ENCODE assay signal across 30 cellular contexts in the genomic region with DNA sequence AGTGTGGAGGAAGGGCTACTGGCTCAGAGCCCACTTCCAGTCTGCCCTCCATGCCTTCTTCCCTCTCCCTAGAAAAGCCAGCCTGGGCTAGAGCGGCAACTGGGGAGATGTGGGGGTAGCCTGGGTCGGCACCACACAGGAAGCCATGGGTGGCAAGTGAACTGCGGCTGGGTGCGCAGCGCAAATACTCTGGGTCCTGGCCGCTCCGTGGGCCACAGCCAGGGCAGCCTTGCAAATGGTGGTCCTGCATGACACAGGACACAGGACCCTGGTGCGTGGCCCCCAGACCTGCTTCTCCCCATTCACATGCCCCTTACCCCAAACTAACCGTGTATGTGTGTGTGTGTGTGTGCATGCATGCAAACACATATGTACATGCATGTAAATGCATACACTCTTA.
"Had no signal": no experiment of that assay in that cellular context is flagged by ENCODE, and none has a peak within 500 bp of the region (broad histone marks: within the 10 kb centered on the region; RNA-seq: fewer than 3 reads in every experiment).

No MANE protein-coding gene starts in this region.

- H3K27ac Mint-ChIP-seq: activated CD4-positive, alpha-beta memory T cell treated with anti-CD3 and anti-CD28 coated beads, Interleukin-2, amount 10 ng/mL, durations not matched to agents 7 days and 5 days; activated CD8-positive, alpha-beta memory T cell treated with anti-CD3 and anti-CD28 coated beads, Interleukin-2, amount 10 ng/mL, durations not matched to agents 7 days and 5 days; activated naive CD8-positive, alpha-beta T cell treated with anti-CD3 and anti-CD28 coated beads for 36 hours had no signal

- H3K4me3 ChIP-seq: SJCRH30, SK-N-MC had no signal

- H3K4me1 Mint-ChIP-seq: activated naive CD8-positive, alpha-beta T cell treated with anti-CD3 and anti-CD28 coated beads for 36 hours had no signal

- H3K4me3 Mint-ChIP-seq: activated CD4-positive, alpha-beta memory T cell treated with anti-CD3 and anti-CD28 coated beads, Interleukin-2, amount 10 ng/mL, durations not matched to agents 7 days and 5 days; activated CD8-positive, alpha-beta memory T cell treated with anti-CD3 and anti-CD28 coated beads, Interleukin-2, amount 10 ng/mL, durations not matched to agents 7 days and 5 days; activated naive CD8-positive, alpha-beta T cell treated with anti-CD3 and anti-CD28 coated beads for 36 hours had no signal

- DNase-seq: activated CD4-positive, alpha-beta memory T cell treated with anti-CD3 and anti-CD28 coated beads, Interleukin-2, amount 10 ng/mL, durations not matched to agents 7 days and 5 days; activated CD4-positive, alpha-beta T cell treated with anti-CD3 and anti-CD28 coated beads for 1 hour; activated CD4-positive, alpha-beta T cell treated with anti-CD3 and anti-CD28 coated beads for 48 hours; activated CD4-positive, CD25-positive, alpha-beta regulatory T cell; activated CD8-positive, alpha-beta memory T cell treated with anti-CD3 and anti-CD28 coated beads for 24 hours; activated CD8-positive, alpha-beta memory T cell treated with anti-CD3 and anti-CD28 coated beads, Interleukin-2, amount 10 ng/mL, durations not matched to agents 7 days and 5 days; activated CD8-positive, alpha-beta memory T cell treated with anti-CD3 and anti-CD28 coated beads, Interleukin-2, amount 50 U/mL, for 48 hours; activated effector memory CD4-positive, alpha-beta T cell treated with Interleukin-2 at 50 U/mL for 16 hours; activated naive CD4-positive, alpha-beta T cell; activated naive CD4-positive, alpha-beta T cell treated with anti-CD3 and anti-CD28 coated beads, Interleukin-2, amount 50 U/mL, for 16 hours; activated naive CD8-positive, alpha-beta T cell treated with anti-CD3 and anti-CD28 coated beads for 36 hours; activated T-cell treated with anti-CD3 and anti-CD28 coated beads, Interleukin-2, amount 50 U/mL, for 48 hours; amniotic stem cell; aorta; brain microvascular endothelial cell; Karpas-422; KBM-7; NCI-H1048; NCI-H1105 treated with DMSO at 0.1 percent for 48 hours; NCI-H1436; NCI-H1694; NCI-H1930; NCI-H345; NCI-H524 treated with DMSO at 0.1 percent for 48 hours; SHP77; SJCRH30; T1000; WERI-Rb-1 had no signal

- ATAC-seq: activated CD8-positive, alpha-beta memory T cell treated with anti-CD3 and anti-CD28 coated beads, Interleukin-2, amount 10 ng/mL, durations not matched to agents 7 days and 5 days; Panc1 had no signal

- H3K9me3 ChIP-seq: SJCRH30 had no signal

- H3K27me3 Mint-ChIP-seq: activated CD4-positive, alpha-beta memory T cell treated with anti-CD3 and anti-CD28 coated beads, Interleukin-2, amount 10 ng/mL, durations not matched to agents 7 days and 5 days; activated CD8-positive, alpha-beta memory T cell treated with anti-CD3 and anti-CD28 coated beads, Interleukin-2, amount 10 ng/mL, durations not matched to agents 7 days and 5 days; activated naive CD8-positive, alpha-beta T cell treated with anti-CD3 and anti-CD28 coated beads for 36 hours had no signal

- H3K27me3 ChIP-seq: brain microvascular endothelial cell, SJCRH30 had no signal

- H3K27ac ChIP-seq: brain microvascular endothelial cell, SJCRH30, SK-N-MC, WERI-Rb-1 had no signal

- H3K36me3 ChIP-seq: SJCRH30 had no signal

- H3K9me3 Mint-ChIP-seq: activated CD4-positive, alpha-beta memory T cell treated with anti-CD3 and anti-CD28 coated beads, Interleukin-2, amount 10 ng/mL, durations not matched to agents 7 days and 5 days; activated naive CD8-positive, alpha-beta T cell treated with anti-CD3 and anti-CD28 coated beads for 36 hours had no signal

- H3K4me1 ChIP-seq: SJCRH30 had no signal
